ENCODE assay signal across 9 cellular contexts in the genomic region with DNA sequence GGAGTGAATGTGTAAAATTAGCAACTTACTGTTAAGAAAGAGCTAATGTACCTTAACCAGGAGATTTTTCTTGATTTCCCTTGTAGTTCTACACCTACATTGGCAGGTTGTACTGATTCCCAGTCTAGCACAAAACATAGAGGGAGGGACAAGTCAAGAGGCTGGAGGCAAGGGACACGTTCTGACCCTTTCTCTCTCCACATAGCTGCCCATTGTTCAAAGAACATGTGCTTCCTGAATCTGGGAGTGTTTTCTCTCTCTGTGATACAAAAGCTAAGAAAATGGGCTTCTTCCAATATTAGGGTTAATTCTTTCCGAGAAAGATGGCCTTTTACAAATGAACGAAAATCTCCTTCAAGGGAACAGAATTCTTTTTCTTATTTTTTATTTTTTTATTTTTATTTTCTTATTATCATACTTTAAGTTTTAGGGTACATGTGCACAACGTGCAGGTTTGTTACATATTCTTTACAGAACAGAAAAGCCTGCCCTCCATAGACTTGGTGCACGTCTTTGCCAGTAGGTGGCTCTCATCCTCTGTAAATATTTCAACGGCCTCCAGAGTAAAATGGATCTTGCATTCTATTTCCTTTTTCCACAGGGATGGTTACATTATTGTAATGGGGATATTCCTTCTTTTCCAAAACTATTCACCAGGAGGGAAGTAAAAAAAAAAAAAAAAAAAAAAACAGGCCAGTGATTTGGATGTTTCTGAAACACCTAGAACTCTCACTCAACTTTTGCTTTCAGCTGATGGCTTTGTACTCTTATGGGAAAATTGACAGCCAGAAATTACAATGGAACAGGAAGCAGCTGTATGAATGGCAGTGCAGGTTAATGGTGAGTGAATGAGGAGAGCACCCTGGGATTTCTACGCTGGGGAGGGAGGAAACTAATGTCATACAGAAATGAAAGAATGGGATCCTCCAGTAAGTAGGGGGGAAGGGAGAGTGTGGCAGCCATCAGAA. TPM values are rescaled to one million over a fixed set of nuclear protein-coding genes. Genes with fewer than 3 reads are reported as not detected.
DNase-seq lines count a peak whose midpoint lies in the region; ATAC-seq and TF ChIP-seq lines count a peak whose summit lies in the region.
"Had no signal": no experiment of that assay in that cellular context is flagged by ENCODE, and none has a peak within 500 bp of the region (broad histone marks: within the 10 kb centered on the region; RNA-seq: fewer than 3 reads in every experiment).

No MANE protein-coding gene starts in this region.

- CTCF ChIA-PET in activated CD8-positive, alpha-beta T cell treated with anti-CD3 and anti-CD28 coated beads for 36 hours (lab: Charles Lee), result interaction anchor here (0.7 to 7.8 kb wide), 27 partner anchors 8 to 391 kb away, joined by 3 to 73 read pairs (median 4); partner anchors contain the start of genes IFNA14 and IFNA8

- 20 to 21% (median 20%) methylated on average over 7 of the region's 7 CpGs for WGBS in psoas muscle, 3 donors

- POLR2A ChIA-PET in activated CD8-positive, alpha-beta T cell treated with anti-CD3 and anti-CD28 coated beads for 36 hours (lab: Charles Lee), result no interaction called here

- H3K27ac Mint-ChIP-seq in activated CD8-positive, alpha-beta T cell treated with anti-CD3 and anti-CD28 coated beads for 36 hours, result no peak overlapping the region

- peaks cover 0 to 27% of the 10 kb centered on the region in 2 donors for H3K36me3 ChIP-seq in psoas muscle (ENCODE audit: insufficient read depth in 1 of 2, low read depth in 1 of 2)

- no peaks in the 10 kb centered on the region for H3K27me3 Mint-ChIP-seq in activated CD8-positive, alpha-beta T cell treated with anti-CD3 and anti-CD28 coated beads for 36 hours

- H3K27ac ChIP-seq in psoas muscle, result no peak overlapping the region

- H3K9me3 ChIP-seq in psoas muscle, result no peaks in the 10 kb centered on the region

- ATAC-seq in Right ventricle myocardium inferior, result peak; percentile 63
- peak; percentile 85 for ATAC-seq in HG02623 (IDR thresholded peaks at IDR 0.05; ENCODE audit: unreplicated experiment)
- peak; percentile 76 for ATAC-seq in activated CD8-positive, alpha-beta T cell treated with anti-CD3 and anti-CD28 coated beads for 36 hours
- ATAC-seq in psoas muscle, result peak; percentile 59 to 80 (median 64)
- ATAC-seq in GM21717 (IDR thresholded peaks at IDR 0.05; ENCODE audit: unreplicated experiment), result no peak

- intact Hi-C loops in Right ventricle myocardium inferior (cut with DNase I), result loop anchor here (1.0 to 5.0 kb wide), 2 partner anchors 79 to 471 kb away; no protein-coding TSS in a partner anchor
- intact Hi-C loops in cardiac septum (cut with DNase I), result no loop called here
- intact Hi-C loops in activated CD8-positive, alpha-beta T cell treated with anti-CD3 and anti-CD28 coated beads for 36 hours (cut with micrococcal nuclease), result loop anchor here (5.0 kb wide), 1 partner anchor 469 kb away; no protein-coding TSS in a partner anchor
- intact Hi-C loops in psoas muscle (cut with DNase I), result no loop called here

- peaks cover 14% of the 10 kb centered on the region for H3K4me1 Mint-ChIP-seq in activated CD8-positive, alpha-beta T cell treated with anti-CD3 and anti-CD28 coated beads for 36 hours (ENCODE audit: low read depth)

- no peak overlapping the region for H3K4me3 ChIP-seq in psoas muscle

- no peaks in the 10 kb centered on the region for H3K9me3 Mint-ChIP-seq in activated CD8-positive, alpha-beta T cell treated with anti-CD3 and anti-CD28 coated beads for 36 hours

- no peaks in the 10 kb centered on the region for H3K27me3 ChIP-seq in psoas muscle (ENCODE audit: insufficient read depth in 3 of 3, low read length in 2 of 3)

- DNase-seq in Right ventricle myocardium inferior (ENCODE audit: missing footprints) (no peak), cardiac septum (ENCODE audit: low spot score) (no peak), NCI-H2081 treated with DMSO at 0.1 percent for 48 hours (lab: John Stamatoyannopoulos, UW) (peak; percentile 51), glomerular visceral epithelial cell (ENCODE audit: extremely low spot score) (peak; percentile 48), psoas muscle (no peak)
- peak; percentile 61 for DNase-seq in activated CD8-positive, alpha-beta T cell treated with anti-CD3 and anti-CD28 coated beads for 36 hours

- H3K4me1 ChIP-seq in psoas muscle, result no peaks in the 10 kb centered on the region

- no peak overlapping the region for H3K4me3 Mint-ChIP-seq in activated CD8-positive, alpha-beta T cell treated with anti-CD3 and anti-CD28 coated beads for 36 hours

- peak; percentile 75 for TF ChIP-seq CTCF in activated CD8-positive, alpha-beta T cell treated with anti-CD3 and anti-CD28 coated beads for 36 hours (IDR thresholded peaks at IDR 0.05)
- peak; percentile 68 for TF ChIP-seq CTCF in psoas muscle (IDR thresholded peaks at IDR 0.05)

- H3K36me3 Mint-ChIP-seq in activated CD8-positive, alpha-beta T cell treated with anti-CD3 and anti-CD28 coated beads for 36 hours (ENCODE audit: low read depth), result peaks cover 3% of the 10 kb centered on the region

RNA-seq across cellular contexts. Expression of gene IFNA5, which starts 13.1 kb away (rescaled TPM):
- total RNA-seq in Right ventricle myocardium inferior, result not detected
- total RNA-seq in cardiac septum, result not detected
- not detected for total RNA-seq in activated CD8-positive, alpha-beta T cell treated with anti-CD3 and anti-CD28 coated beads for 36 hours
- not detected for total RNA-seq in psoas muscle
- polyA plus RNA-seq in psoas muscle, result under 1 TPM in 1 of 3 donors, not detected in 2; 0.05 TPM
- polyA plus RNA-seq: thymus had no signal

RNA-seq across cellular contexts. Expression of gene KLHL9, which starts 17.0 kb away (rescaled TPM):
- 12.2 TPM for total RNA-seq in Right ventricle myocardium inferior
- total RNA-seq in cardiac septum, result 12.5 TPM
- total RNA-seq in activated CD8-positive, alpha-beta T cell treated with anti-CD3 and anti-CD28 coated beads for 36 hours, result 10 to 100 TPM; 15.6 to 15.8 TPM
- total RNA-seq in psoas muscle, result 10 to 100 TPM in 1 of 4 donors, 1 to 10 TPM in 3; 7.5 to 10.2 (median 8.0) TPM
- polyA plus RNA-seq in psoas muscle, result 1 to 10 TPM; 3.6 to 8.4 (median 5.2) TPM

RNA-seq across cellular contexts. Expression of gene IFNA6, which starts 32.4 kb away (rescaled TPM):
- total RNA-seq in Right ventricle myocardium inferior (not detected), cardiac septum (not detected), psoas muscle (not detected)
- not detected for total RNA-seq in activated CD8-positive, alpha-beta T cell treated with anti-CD3 and anti-CD28 coated beads for 36 hours
- polyA plus RNA-seq in psoas muscle, result not detected
- polyA plus RNA-seq: thymus had no signal

RNA-seq across cellular contexts. Expression of gene IFNA13, which starts 49.6 kb away (rescaled TPM):
- total RNA-seq in Right ventricle myocardium inferior (not detected), cardiac septum (not detected), psoas muscle (not detected)
- not detected for total RNA-seq in activated CD8-positive, alpha-beta T cell treated with anti-CD3 and anti-CD28 coated beads for 36 hours
- polyA plus RNA-seq in psoas muscle, result not detected

Comparison
In these comparisons a context has a peak if more than half of its experiments do, and no peak if none do; other contexts are left out.
1. intact Hi-C loops: an anchor here in Right ventricle myocardium inferior (1.0 to 5.0 kb wide) and activated CD8-positive, alpha-beta T cell treated with anti-CD3 and anti-CD28 coated beads for 36 hours (5.0 kb wide); none called in cardiac septum and psoas muscle.
2. DNase-seq: peak in NCI-H2081 treated with DMSO at 0.1 percent for 48 hours (single experiment), activated CD8-positive, alpha-beta T cell treated with anti-CD3 and anti-CD28 coated beads for 36 hours (single experiment) and glomerular visceral epithelial cell (single experiment); none in Right ventricle myocardium inferior (single experiment), cardiac septum (single experiment) and psoas muscle (0 of 2).